8 cellular contexts compared by ENCODE assay signal in genomic region chr3:32569540-32570425, GRCh38. TPM values are rescaled to one million over a fixed set of nuclear protein-coding genes. Genes with fewer than 3 reads are reported as not detected.
DNase-seq lines count a peak whose midpoint lies in the region; ATAC-seq and TF ChIP-seq lines count a peak whose summit lies in the region.

No MANE protein-coding gene starts in this region.

- peak overlapping the region; percentile 41 for H3K18ac ChIP-seq in H9 (ENCODE audit: insufficient read length, low read depth, low read length)

- no peak overlapping the region for H4K91ac ChIP-seq in H9 (ENCODE audit: insufficient read length, low read depth, low read length)

- H2AFZ ChIP-seq in H9 (ENCODE audit: low read length) (no peak overlapping the region), Karpas-422 (ENCODE audit: low read length) (peak overlapping the region; percentile 90)

- H2BK20ac ChIP-seq in H9 (ENCODE audit: low read depth, low read length, poor library complexity, severe bottlenecking) = no peak overlapping the region

- in situ Hi-C loops in GM13977 (cut with MboI; ENCODE audit: low pct_unique_long_range_greater_than_20kb, low sequenced_read_pairs, unreplicated experiment) = no loop called here

- no peak overlapping the region for H3T11ph ChIP-seq in H9 (ENCODE audit: low read length)

- no peaks in the 10 kb centered on the region; a peak in 1 of 5 replicates for H3K9me3 Mint-ChIP-seq in H9
- H3K9me3 Mint-ChIP-seq in dendritic cell treated with granulocyte-macrophage colony-stimulating factor and Interleukin-4, amounts not matched to agents 40 ng/mL and 50 ng/mL, for 4 days = no peaks in the 10 kb centered on the region

- peak overlapping the region; percentile 99; the same call in 1 of the 2 replicates for H3K14ac ChIP-seq in H9 (ENCODE audit: insufficient read depth, low read length)

- H3K36me3 ChIP-seq in Karpas-422 (ENCODE audit: insufficient read depth, low read length) = peaks cover 18% of the 10 kb centered on the region; the same call in 1 of the 2 replicates
- H3K36me3 ChIP-seq in WERI-Rb-1 = peaks cover 21% of the 10 kb centered on the region
- H3K36me3 ChIP-seq in left lung = peaks cover 0 to 11% of the 10 kb centered on the region in 2 donors

- H3K4me1 ChIP-seq in H9 (ENCODE audit: insufficient read depth, low read length) (no peaks in the 10 kb centered on the region), Karpas-422 (ENCODE audit: low read length) (peaks cover 28% of the 10 kb centered on the region), left lung (peaks cover 0 to 36% of the 10 kb centered on the region in 2 donors)

- no peak overlapping the region for H3K4ac ChIP-seq in H9 (ENCODE audit: low read depth, low read length)

- no peak overlapping the region for H3K23ac ChIP-seq in H9 (ENCODE audit: insufficient read length, low read depth, low read length)

- no peaks in the 10 kb centered on the region for H3K27me3 ChIP-seq in H9 (ENCODE audit: insufficient read depth, low read length)
- no peaks in the 10 kb centered on the region for H3K27me3 ChIP-seq in Karpas-422 (ENCODE audit: low read length)
- no peaks in the 10 kb centered on the region for H3K27me3 ChIP-seq in WERI-Rb-1 (ENCODE audit: insufficient read depth, low read depth, severe bottlenecking)
- no peaks in the 10 kb centered on the region for H3K27me3 ChIP-seq in left lung

- H3K56ac ChIP-seq in H9 (ENCODE audit: insufficient read length, low read depth, low read length) = no peak overlapping the region

- peak overlapping the region; percentile 90 to 91 for H3K4me3 Mint-ChIP-seq in H9
- peak overlapping the region; percentile 87 for H3K4me3 Mint-ChIP-seq in dendritic cell treated with granulocyte-macrophage colony-stimulating factor and Interleukin-4, amounts not matched to agents 40 ng/mL and 50 ng/mL, for 4 days

- peak overlapping the region; percentile 91 to 98 (median 96) for H3K27ac Mint-ChIP-seq in H9
- H3K27ac Mint-ChIP-seq in dendritic cell treated with granulocyte-macrophage colony-stimulating factor and Interleukin-4, amounts not matched to agents 40 ng/mL and 50 ng/mL, for 4 days = peak overlapping the region; percentile 92

- no peaks in the 10 kb centered on the region for H3K9me3 ChIP-seq in H9 (ENCODE audit: control insufficient read depth, low read depth, low read length)
- no peaks in the 10 kb centered on the region for H3K9me3 ChIP-seq in Karpas-422 (ENCODE audit: low read length)
- no peaks in the 10 kb centered on the region for H3K9me3 ChIP-seq in WERI-Rb-1 (ENCODE audit: severe bottlenecking)
- no peaks in the 10 kb centered on the region for H3K9me3 ChIP-seq in left lung

- no peak overlapping the region for H2BK5ac ChIP-seq in H9 (ENCODE audit: insufficient read length, low read length)

- peaks cover 32 to 34% of the 10 kb centered on the region in 2 experiments for H3K4me1 Mint-ChIP-seq in H9
- peaks cover 18% of the 10 kb centered on the region for H3K4me1 Mint-ChIP-seq in dendritic cell treated with granulocyte-macrophage colony-stimulating factor and Interleukin-4, amounts not matched to agents 40 ng/mL and 50 ng/mL, for 4 days (ENCODE audit: low read depth)

- no CpG with 5 or more reads among the region's 41 CpGs for WGBS in H9 (ENCODE audit: extremely low coverage, insufficient read length, low lambda C conversion rate)

- H2BK12ac ChIP-seq in H9 (ENCODE audit: insufficient read length, low read depth, low read length) = no peak overlapping the region

- no peak overlapping the region for H4K8ac ChIP-seq in H9 (replicated peaks; ENCODE audit: insufficient read length, low read depth, low read length)

- H2AK5ac ChIP-seq in H9 (ENCODE audit: insufficient read length, low read length) = no peak overlapping the region

- ATAC-seq in left lung = peak; percentile 74

- peak overlapping the region; percentile 81 for H3K27ac ChIP-seq in H9 (ENCODE audit: insufficient read length, low read depth, low read length)
- H3K27ac ChIP-seq in Karpas-422 (ENCODE audit: low read length) = peak overlapping the region; percentile 79
- H3K27ac ChIP-seq in WERI-Rb-1 = peak overlapping the region; percentile 97
- H3K27ac ChIP-seq in left lung = peak overlapping the region; percentile 98 to 99

- H3K23me2 ChIP-seq in H9 (ENCODE audit: insufficient read length, low read depth, low read length, poor library complexity, severe bottlenecking) = peaks cover 5% of the 10 kb centered on the region

- peak overlapping the region; percentile 96 for H3K9ac ChIP-seq in H9 (ENCODE audit: extremely low read depth, insufficient read length, low read length)
- peak overlapping the region; percentile 99 for H3K9ac ChIP-seq in Karpas-422 (ENCODE audit: low read length)

- H3K4me3 ChIP-seq in Karpas-422 (ENCODE audit: low read length) (peak overlapping the region; percentile 97), WERI-Rb-1 (ENCODE audit: low read depth, low read length) (peak overlapping the region; percentile 73), left lung (peak overlapping the region; percentile 94 to 98)

- H2BK15ac ChIP-seq in H9 (ENCODE audit: low read depth, low read length) = no peak overlapping the region

- peaks cover 6 to 14% (median 7%) of the 10 kb centered on the region in 3 experiments; a peak in 6 of 7 replicates for H3K36me3 Mint-ChIP-seq in H9 (ENCODE audit: insufficient read depth in 1 of 3, low read depth in 3 of 3)
- H3K36me3 Mint-ChIP-seq in dendritic cell treated with granulocyte-macrophage colony-stimulating factor and Interleukin-4, amounts not matched to agents 40 ng/mL and 50 ng/mL, for 4 days (ENCODE audit: low read depth) = peaks cover 43% of the 10 kb centered on the region

- H4K20me1 ChIP-seq in H9 (ENCODE audit: control insufficient read depth, insufficient read depth, insufficient read length) (no peaks in the 10 kb centered on the region), Karpas-422 (ENCODE audit: insufficient read depth, low read depth, low read length) (peaks cover 15% of the 10 kb centered on the region)

- intact Hi-C loops in dendritic cell treated with granulocyte-macrophage colony-stimulating factor and Interleukin-4, amounts not matched to agents 40 ng/mL and 50 ng/mL, for 4 days (cut with micrococcal nuclease) = loop anchor here (2.0 to 10.0 kb wide), 3 partner anchors 53 to 175 kb away; partner anchors contain the start of gene CMTM7
- intact Hi-C loops in left lung (cut with DNase I) = no loop called here

- H3K4me2 ChIP-seq in H9 (ENCODE audit: insufficient read depth, insufficient read length, low read length) (peak overlapping the region; percentile 94), Karpas-422 (ENCODE audit: low read depth, low read length, poor library complexity, severe bottlenecking) (peak overlapping the region; percentile 74)

- no peaks in the 10 kb centered on the region for H3K79me1 ChIP-seq in H9 (ENCODE audit: insufficient read depth, low read depth, low read length, poor library complexity, severe bottlenecking)

- H3K79me2 ChIP-seq in H9 (ENCODE audit: insufficient read depth, low read length) (peaks cover 14% of the 10 kb centered on the region; the same call in 1 of the 2 replicates), Karpas-422 (ENCODE audit: low read length) (peaks cover 54% of the 10 kb centered on the region)

- H2BK120ac ChIP-seq in H9 (ENCODE audit: low read depth, low read length, poor library complexity, severe bottlenecking) = no peak overlapping the region

- DNase-seq in GM13977 (ENCODE audit: low spot score) = peak; percentile 50
- peak; percentile 93 for DNase-seq in H9
- peak; percentile 78 for DNase-seq in Karpas-422
- peak; percentile 72 for DNase-seq in WERI-Rb-1
- DNase-seq in left lung = peak; percentile 73 to 93
- DNase-seq in stimulated activated CD4-positive, alpha-beta T cell treated with anti-CD3 and anti-CD28 coated beads, Interleukin-2, amount 100 ng/mL, for 4 hours (ENCODE audit: low read depth) = peak; percentile 4
- no peak for DNase-seq in NCI-H446 treated with DMSO at 0.1 percent for 48 hours (lab: John Stamatoyannopoulos, UW)

- no peak overlapping the region for H4K5ac ChIP-seq in H9 (ENCODE audit: insufficient read length, low read depth, low read length)

- H3K9me2 ChIP-seq in Karpas-422 (replicated peaks; ENCODE audit: insufficient read depth, low read length) = no peaks in the 10 kb centered on the region

- H3K27me3 Mint-ChIP-seq in H9 (ENCODE audit: low read depth) = no peaks in the 10 kb centered on the region
- H3K27me3 Mint-ChIP-seq in dendritic cell treated with granulocyte-macrophage colony-stimulating factor and Interleukin-4, amounts not matched to agents 40 ng/mL and 50 ng/mL, for 4 days = no peaks in the 10 kb centered on the region

- TF ChIP-seq CTCF in GM13977 (IDR thresholded peaks at IDR 0.05; ENCODE audit: extremely low read depth, insufficient read depth, missing control alignments) (no peak), H9 (conservative IDR thresholded peaks at IDR 0.05) (no peak), WERI-Rb-1 (IDR thresholded peaks at IDR 0.05; ENCODE audit: low read depth, low read length) (no peak), left lung (IDR thresholded peaks at IDR 0.05) (no peak)

RNA-seq across cellular contexts. Expression of gene DYNC1LI1, which starts 0.9 kb away (rescaled TPM):
- total RNA-seq in H9 (2021) = 56.2 and 57.0 TPM in 2 replicates
- 26.6 and 36.9 TPM in 2 replicates for total RNA-seq in Karpas-422 (2014; rRNA removed; shearing (Covaris generic); ENCODE audit: low replicate concordance)
- total RNA-seq in left lung = 10 to 100 TPM; 32.6 to 38.1 TPM
